Comparison of ENCODE assay signal across 1 cellular context in genomic region chr3:196969660-196970546, GRCh38.
TF ChIP-seq lines count a peak whose summit lies in the region.

No MANE protein-coding gene starts in this region.

TF ChIP-seq in K562, 482 proteins besides CTCF, POLR2A, EP300 and RAD21 (continued from another document and continues in another):
- peak; percentile 61; the same call in 1 of the 2 replicates for TF ChIP-seq MED1 (CRISPR knock-in tag; IDR thresholded peaks at IDR 0.05; ENCODE audit: borderline replicate concordance)
- no peak for TF ChIP-seq ZKSCAN8 (CRISPR knock-in tag; IDR thresholded peaks at IDR 0.05)
- peak; percentile 97 for TF ChIP-seq RB1 (IDR thresholded peaks at IDR 0.05; ENCODE audit: low read depth)
- TF ChIP-seq ATF4 (CRISPR knock-in tag; IDR thresholded peaks at IDR 0.05), result no peak
- TF ChIP-seq, protein P1, sequence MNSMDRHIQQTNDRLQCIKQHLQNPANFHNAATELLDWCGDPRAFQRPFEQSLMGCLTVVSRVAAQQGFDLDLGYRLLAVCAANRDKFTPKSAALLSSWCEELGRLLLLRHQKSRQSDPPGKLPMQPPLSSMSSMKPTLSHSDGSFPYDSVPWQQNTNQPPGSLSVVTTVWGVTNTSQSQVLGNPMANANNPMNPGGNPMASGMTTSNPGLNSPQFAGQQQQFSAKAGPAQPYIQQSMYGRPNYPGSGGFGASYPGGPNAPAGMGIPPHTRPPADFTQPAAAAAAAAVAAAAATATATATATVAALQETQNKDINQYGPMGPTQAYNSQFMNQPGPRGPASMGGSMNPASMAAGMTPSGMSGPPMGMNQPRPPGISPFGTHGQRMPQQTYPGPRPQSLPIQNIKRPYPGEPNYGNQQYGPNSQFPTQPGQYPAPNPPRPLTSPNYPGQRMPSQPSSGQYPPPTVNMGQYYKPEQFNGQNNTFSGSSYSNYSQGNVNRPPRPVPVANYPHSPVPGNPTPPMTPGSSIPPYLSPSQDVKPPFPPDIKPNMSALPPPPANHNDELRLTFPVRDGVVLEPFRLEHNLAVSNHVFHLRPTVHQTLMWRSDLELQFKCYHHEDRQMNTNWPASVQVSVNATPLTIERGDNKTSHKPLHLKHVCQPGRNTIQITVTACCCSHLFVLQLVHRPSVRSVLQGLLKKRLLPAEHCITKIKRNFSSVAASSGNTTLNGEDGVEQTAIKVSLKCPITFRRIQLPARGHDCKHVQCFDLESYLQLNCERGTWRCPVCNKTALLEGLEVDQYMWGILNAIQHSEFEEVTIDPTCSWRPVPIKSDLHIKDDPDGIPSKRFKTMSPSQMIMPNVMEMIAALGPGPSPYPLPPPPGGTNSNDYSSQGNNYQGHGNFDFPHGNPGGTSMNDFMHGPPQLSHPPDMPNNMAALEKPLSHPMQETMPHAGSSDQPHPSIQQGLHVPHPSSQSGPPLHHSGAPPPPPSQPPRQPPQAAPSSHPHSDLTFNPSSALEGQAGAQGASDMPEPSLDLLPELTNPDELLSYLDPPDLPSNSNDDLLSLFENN (IDR thresholded peaks at IDR 0.05; ENCODE audit: low read depth in 2 of 2, low read length in 2 of 2), result no peak
- no peak for TF ChIP-seq PTTG1 (tag; IDR thresholded peaks at IDR 0.05; ENCODE audit: low read depth)
- TF ChIP-seq ZBTB43 (CRISPR knock-in tag; IDR thresholded peaks at IDR 0.05), result no peak
- no peak for TF ChIP-seq CBX8 (IDR thresholded peaks at IDR 0.05; ENCODE audit: borderline replicate concordance, extremely low read depth, low read depth, low read length, poor library complexity, severe bottlenecking)
- TF ChIP-seq, protein P2, sequence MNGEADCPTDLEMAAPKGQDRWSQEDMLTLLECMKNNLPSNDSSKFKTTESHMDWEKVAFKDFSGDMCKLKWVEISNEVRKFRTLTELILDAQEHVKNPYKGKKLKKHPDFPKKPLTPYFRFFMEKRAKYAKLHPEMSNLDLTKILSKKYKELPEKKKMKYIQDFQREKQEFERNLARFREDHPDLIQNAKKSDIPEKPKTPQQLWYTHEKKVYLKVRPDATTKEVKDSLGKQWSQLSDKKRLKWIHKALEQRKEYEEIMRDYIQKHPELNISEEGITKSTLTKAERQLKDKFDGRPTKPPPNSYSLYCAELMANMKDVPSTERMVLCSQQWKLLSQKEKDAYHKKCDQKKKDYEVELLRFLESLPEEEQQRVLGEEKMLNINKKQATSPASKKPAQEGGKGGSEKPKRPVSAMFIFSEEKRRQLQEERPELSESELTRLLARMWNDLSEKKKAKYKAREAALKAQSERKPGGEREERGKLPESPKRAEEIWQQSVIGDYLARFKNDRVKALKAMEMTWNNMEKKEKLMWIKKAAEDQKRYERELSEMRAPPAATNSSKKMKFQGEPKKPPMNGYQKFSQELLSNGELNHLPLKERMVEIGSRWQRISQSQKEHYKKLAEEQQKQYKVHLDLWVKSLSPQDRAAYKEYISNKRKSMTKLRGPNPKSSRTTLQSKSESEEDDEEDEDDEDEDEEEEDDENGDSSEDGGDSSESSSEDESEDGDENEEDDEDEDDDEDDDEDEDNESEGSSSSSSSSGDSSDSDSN (IDR thresholded peaks at IDR 0.05; ENCODE audit: borderline replicate concordance in 1 of 2, low read depth in 2 of 2, low read length in 2 of 2), result peak; percentile 80 to 93; a peak in 3 of 4 replicates
- no peak for TF ChIP-seq DDX20 (tag; IDR thresholded peaks at IDR 0.05; ENCODE audit: low read depth)
- TF ChIP-seq BRD9 (IDR thresholded peaks at IDR 0.05; ENCODE audit: low read depth, partially characterized antibody), result no peak
- no peak for TF ChIP-seq ZNF561 (CRISPR knock-in tag; conservative IDR thresholded peaks at IDR 0.05)
- TF ChIP-seq SNIP1 (IDR thresholded peaks at IDR 0.05; ENCODE audit: low read depth), result no peak
- no peak for TF ChIP-seq SRSF9 (IDR thresholded peaks at IDR 0.05; ENCODE audit: borderline replicate concordance, low read depth, low read length)
- TF ChIP-seq SMARCC2 (IDR thresholded peaks at IDR 0.05; ENCODE audit: low read depth), result no peak
- TF ChIP-seq PRMT5 (CRISPR knock-in tag; IDR thresholded peaks at IDR 0.05), result no peak
- TF ChIP-seq ZNF263 (CRISPR knock-in tag; IDR thresholded peaks at IDR 0.05; ENCODE audit: borderline replicate concordance), result no peak
- TF ChIP-seq, protein P3, sequence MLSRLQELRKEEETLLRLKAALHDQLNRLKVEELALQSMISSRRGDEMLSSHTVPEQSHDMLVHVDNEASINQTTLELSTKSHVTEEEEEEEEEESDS (CRISPR knock-in tag; IDR thresholded peaks at IDR 0.05), result no peak
- TF ChIP-seq MAFK (IDR thresholded peaks at IDR 0.05; ENCODE audit: low read length), result no peak
- peak; percentile 32; the same call in 1 of the 2 replicates for TF ChIP-seq ERF (CRISPR knock-in tag; IDR thresholded peaks at IDR 0.05)
- TF ChIP-seq LEF1 (IDR thresholded peaks at IDR 0.05), result no peak
- no peak for TF ChIP-seq FOXM1 (IDR thresholded peaks at IDR 0.05; ENCODE audit: low read depth)
- TF ChIP-seq FOXM1 (CRISPR knock-in tag; IDR thresholded peaks at IDR 0.05; ENCODE audit: low read depth), result no peak; the same call in 1 of the 2 replicates
- no peak for TF ChIP-seq ADNP (tag; IDR thresholded peaks at IDR 0.05)
- no peak for TF ChIP-seq EHMT2 (IDR thresholded peaks at IDR 0.05)
- no peak for TF ChIP-seq SP2 (IDR thresholded peaks at IDR 0.05; ENCODE audit: extremely low read depth, low read depth, low read length, poor library complexity, severe bottlenecking)
- TF ChIP-seq WHSC1 (IDR thresholded peaks at IDR 0.05; ENCODE audit: low read length), result no peak
- TF ChIP-seq SMAD1 (IDR thresholded peaks at IDR 0.05; ENCODE audit: low read depth, low read length, partially characterized antibody), result no peak
- peak; percentile 39 for TF ChIP-seq HCFC1 (IDR thresholded peaks at IDR 0.05; ENCODE audit: low read depth, low read length)
- TF ChIP-seq SMAD4 (CRISPR knock-in tag; conservative IDR thresholded peaks at IDR 0.05), result peak; percentile 80
- TF ChIP-seq XRCC5 (IDR thresholded peaks at IDR 0.05; ENCODE audit: low read depth, low read length), result no peak
- peak; percentile 30; the same call in 1 of the 2 replicates for TF ChIP-seq MYC (IDR thresholded peaks at IDR 0.05; ENCODE audit: low read depth, low read length)
- no peak for TF ChIP-seq MYC (CRISPR knock-in tag; IDR thresholded peaks at IDR 0.05; ENCODE audit: borderline replicate concordance, low read depth)
- no peak for TF ChIP-seq ETV1 (tag; conservative IDR thresholded peaks at IDR 0.05; ENCODE audit: low read depth)
- TF ChIP-seq PHB (CRISPR knock-in tag; IDR thresholded peaks at IDR 0.05), result no peak
- TF ChIP-seq PHF8 (IDR thresholded peaks at IDR 0.05; ENCODE audit: borderline replicate concordance, low read length), result peak; percentile 53; the same call in 1 of the 2 replicates
- no peak for TF ChIP-seq TAL1 (IDR thresholded peaks at IDR 0.05)
- TF ChIP-seq YBX1 (IDR thresholded peaks at IDR 0.05), result no peak
- TF ChIP-seq SMC3 (conservative IDR thresholded peaks at IDR 0.05; ENCODE audit: insufficient read depth, low read depth, low read length), result peak; percentile 88
- TF ChIP-seq CEBPB (tag; IDR thresholded peaks at IDR 0.05), result no peak
- no peak for TF ChIP-seq ZNF408 (CRISPR knock-in tag; IDR thresholded peaks at IDR 0.05; ENCODE audit: low read depth)
- TF ChIP-seq FOXP1 (CRISPR knock-in tag; IDR thresholded peaks at IDR 0.05), result no peak; the same call in 1 of the 2 replicates
- TF ChIP-seq ARID1B (IDR thresholded peaks at IDR 0.05), result no peak
- TF ChIP-seq MNT (conservative IDR thresholded peaks at IDR 0.05), result no peak
- no peak for TF ChIP-seq U2AF2 (optimal IDR thresholded peaks at IDR 0.05; ENCODE audit: low read depth, low read length)
- TF ChIP-seq ZNF282 (CRISPR knock-in tag; IDR thresholded peaks at IDR 0.05), result peak; percentile 59; the same call in 1 of the 2 replicates
- TF ChIP-seq CHCHD3 (CRISPR knock-in tag; IDR thresholded peaks at IDR 0.05), result no peak
- no peak for TF ChIP-seq IRF2 (CRISPR knock-in tag; IDR thresholded peaks at IDR 0.05)
- no peak for TF ChIP-seq IFI16 (CRISPR knock-in tag; IDR thresholded peaks at IDR 0.05)
- TF ChIP-seq ZNF668 (CRISPR knock-in tag; IDR thresholded peaks at IDR 0.05), result no peak
- TF ChIP-seq RCOR1 (IDR thresholded peaks at IDR 0.05; ENCODE audit: borderline replicate concordance in 1 of 2, low read depth in 2 of 2, low read length in 2 of 2), result no peak
- no peak for TF ChIP-seq FOS (IDR thresholded peaks at IDR 0.05; ENCODE audit: extremely low read depth, insufficient read length)
- TF ChIP-seq, protein P4, sequence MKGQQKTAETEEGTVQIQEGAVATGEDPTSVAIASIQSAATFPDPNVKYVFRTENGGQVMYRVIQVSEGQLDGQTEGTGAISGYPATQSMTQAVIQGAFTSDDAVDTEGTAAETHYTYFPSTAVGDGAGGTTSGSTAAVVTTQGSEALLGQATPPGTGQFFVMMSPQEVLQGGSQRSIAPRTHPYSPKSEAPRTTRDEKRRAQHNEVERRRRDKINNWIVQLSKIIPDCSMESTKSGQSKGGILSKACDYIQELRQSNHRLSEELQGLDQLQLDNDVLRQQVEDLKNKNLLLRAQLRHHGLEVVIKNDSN (CRISPR knock-in tag; IDR thresholded peaks at IDR 0.05), result no peak
- TF ChIP-seq ZNF407 (IDR thresholded peaks at IDR 0.05; ENCODE audit: low read depth), result no peak
